Comparison of ENCODE assay signal across 24 cellular contexts in genomic region chr7:78465894-78466293, GRCh38.
"Had no signal": no experiment of that assay in that cellular context is flagged by ENCODE, and none has a peak within 500 bp of the region (broad histone marks: within the 10 kb centered on the region; RNA-seq: fewer than 3 reads in every experiment).

No MANE protein-coding gene starts in this region.

- H3K9me3 ChIP-seq: MG63, SJSA1 had no signal

- H3K4me1 ChIP-seq: SJSA1 had no signal

- ATAC-seq: HepG2 had no signal

- H3K36me3 ChIP-seq: MG63, SJSA1 had no signal

- DNase-seq: IMR-90, Karpas-422, KG1, MG63, NCI-H1092, NCI-H1105 treated with DMSO at 0.1 percent for 48 hours, NCI-H1417 treated with DMSO at 0.1 percent for 48 hours, NCI-H146, NCI-H1694 treated with DMSO at 0.1 percent for 48 hours, NCI-H1930, NCI-H2081, NCI-H2107, NCI-H2227 treated with DMSO at 0.1 percent for 48 hours, NCI-H446, NCI-H510A, NCI-H524 treated with DMSO at 0.1 percent for 48 hours, NCI-H69, NCI-H774, Right ventricle myocardium superior, RPMI8226, SIG-M5 had no signal

- H3K27me3 ChIP-seq: MG63 had no signal

- H3K4me3 ChIP-seq: MG63, SJSA1, SK-N-MC had no signal

- H3K27ac ChIP-seq: SJSA1, SK-N-MC had no signal
